In genomic region chr17:64776720-64777412, GRCh38 we compare ENCODE assay signal across 8 cellular contexts.
A peak's percentile ranks its signal among the peaks of the same experiment; 100 is the strongest.
DNase-seq lines count a peak whose midpoint lies in the region; ATAC-seq and TF ChIP-seq lines count a peak whose summit lies in the region.
"Not testable (repeated sequence)": the region's sequence is repeated elsewhere in the genome, so short reads cannot be mapped to it uniquely, and the experiment has no call there.

No MANE protein-coding gene starts in this region.

- H3K36me3 ChIP-seq in skeletal muscle tissue (ENCODE audit: control insufficient read depth in 3 of 3, insufficient read depth in 3 of 3, low read length in 3 of 3): not testable (repeated sequence)

- H3K27ac ChIP-seq in caudate nucleus (ENCODE audit: low read depth, low read length) (peak overlapping the region; percentile 54), skeletal muscle tissue (ENCODE audit: low read depth, low read length) (peak overlapping the region; percentile 37)

- not testable (repeated sequence) for DNase-seq in AG04449 (ENCODE audit: low read depth, low spot score)
- peak; percentile 69 for DNase-seq in NCI-H510A (lab: John Stamatoyannopoulos, UW)
- peak; percentile 79 for DNase-seq in activated CD4-positive, CD25-positive, alpha-beta regulatory T cell treated with anti-CD3 and anti-CD28 coated beads, Interleukin-2, amount 50 U/mL, for 72 hours
- peak in 55 of 61 donors; percentile 25 to 84 (median 67) for DNase-seq in caudate nucleus (lab: John Stamatoyannopoulos, UW)
- DNase-seq in iris pigment epithelial cell (ENCODE audit: low read depth): peak; percentile 61

- peak; percentile 91 for TF ChIP-seq CTCF in AG04449 (IDR thresholded peaks at IDR 0.05; ENCODE audit: insufficient read depth, low read length, missing control alignments)

- H3K4me1 ChIP-seq in skeletal muscle tissue (ENCODE audit: control insufficient read depth in 3 of 3, insufficient read depth in 3 of 3, low read length in 3 of 3): peaks cover 14 to 24% (median 23%) of the 10 kb centered on the region in 3 donors

- POLR2A ChIA-PET in AG04449 (lab: Yijun Ruan, JAX): not testable (repeated sequence)

- H3K9ac ChIP-seq in skeletal muscle tissue (ENCODE audit: low read depth in 1 of 3, low read length in 3 of 3): peak overlapping the region in 1 of 3 donors; percentile 45

- CTCF ChIA-PET in AG04449 (lab: Yijun Ruan, JAX): interaction anchor here (0.6 to 5.8 kb wide), 20 partner anchors 8 to 421 kb away, joined by 3 to 37 read pairs (median 4); no protein-coding TSS in a partner anchor

- peak; percentile 54 for ATAC-seq in GM18873 (IDR thresholded peaks at IDR 0.05; ENCODE audit: low FRiP score, unreplicated experiment)
- peak; percentile 67 for ATAC-seq in HG03432 (IDR thresholded peaks at IDR 0.05; ENCODE audit: unreplicated experiment)

- peaks cover 0 to 12% (median 0%) of the 10 kb centered on the region in 3 donors for H3K27me3 ChIP-seq in skeletal muscle tissue (ENCODE audit: control insufficient read depth in 3 of 3, insufficient read depth in 3 of 3, low read length in 3 of 3)

- H3K4me3 ChIP-seq in AG04449 (ENCODE audit: low read depth, low read length): peak overlapping the region; percentile 32
- peak overlapping the region; percentile 35 to 52 (median 49) for H3K4me3 ChIP-seq in skeletal muscle tissue (ENCODE audit: low read length in 3 of 3)

- H3K9me3 ChIP-seq in skeletal muscle tissue (ENCODE audit: control insufficient read depth in 3 of 3, low read length in 3 of 3): not testable (repeated sequence)
